17 cellular contexts compared by ENCODE assay signal in genomic region chr2:117704818-117705217, GRCh38.
A peak's percentile ranks its signal among the peaks of the same experiment; 100 is the strongest.
DNase-seq lines count a peak whose midpoint lies in the region; ATAC-seq, FAIRE-seq and TF ChIP-seq lines count a peak whose summit lies in the region.
"Had no signal": no experiment of that assay in that cellular context is flagged by ENCODE, and none has a peak within 500 bp of the region (broad histone marks: within the 10 kb centered on the region; RNA-seq: fewer than 3 reads in every experiment).

No MANE protein-coding gene starts in this region.

- no peaks in the 10 kb centered on the region for H3K79me2 ChIP-seq in K562 (ENCODE audit: control insufficient read depth, insufficient read depth, low read length)

- BruUV-seq in K562 (replicated peaks; lab: Mats Ljungman, UMichigan): no TSS peak

- H4K20me1 ChIP-seq in K562 (replicated peaks; ENCODE audit: control insufficient read depth, insufficient read depth, low read length): no peaks in the 10 kb centered on the region
- H4K20me1 ChIP-seq: BLaER1 had no signal

- no peaks in the 10 kb centered on the region for H3K9me3 ChIP-seq in K562 (replicated peaks; ENCODE audit: control insufficient read depth, insufficient read depth, low read depth, low read length)
- H3K9me3 ChIP-seq: Caco-2 had no signal

- no peak for TF ChIP-seq RAD21 in K562 (CRISPR knock-in tag; conservative IDR thresholded peaks at IDR 0.05 in 1 of 2, IDR thresholded peaks at IDR 0.05 in 1 of 2)

- H3K27me3 ChIP-seq in K562 (ENCODE audit: control insufficient read depth in 2 of 2, insufficient read depth in 2 of 2, low read length in 2 of 2): no peaks in the 10 kb centered on the region
- H3K27me3 ChIP-seq: BLaER1 had no signal

- H3K36me3 ChIP-seq in K562 (ENCODE audit: control insufficient read depth, insufficient read depth, low read length): no peaks in the 10 kb centered on the region
- H3K36me3 ChIP-seq: BLaER1 had no signal

- intact Hi-C loops in K562 (cut with micrococcal nuclease) (no loop called here), sciatic nerve (cut with DNase I) (no loop called here)

- no peak overlapping the region for H3K9ac ChIP-seq in K562 (ENCODE audit: insufficient read depth in 1 of 2, low read depth in 2 of 2, low read length in 2 of 2)
- H3K9ac ChIP-seq: BLaER1, GM23248 had no signal

- no peak for DNase-seq in GM12892 (ENCODE audit: insufficient read length)
- peak; percentile 4 for DNase-seq in HT1080 (ENCODE audit: low read depth)
- no peak for DNase-seq in K562 (ENCODE audit: extremely low read depth in 1 of 4, low spot score in 3 of 4)
- no peak for DNase-seq in sciatic nerve (ENCODE audit: low spot score)
- DNase-seq: Caco-2; CD4-positive, CD25-positive, alpha-beta regulatory T cell; CD8-positive, alpha-beta T cell; DMS153; DND-41; GM23248; H9 had no signal

- CTCF ChIA-PET in K562 (lab: Yijun Ruan, JAX; ENCODE audit: low intra/inter-chr PET ratio): no interaction called here

- no peaks in the 10 kb centered on the region for H3K9me1 ChIP-seq in K562 (ENCODE audit: control insufficient read depth, insufficient read depth, low read length)

- no peaks in the 10 kb centered on the region for H3K4me1 ChIP-seq in K562 (replicated peaks in 1 of 2; ENCODE audit: control insufficient read depth in 2 of 2, insufficient read depth in 2 of 2, low read length in 2 of 2)
- H3K4me1 ChIP-seq: Caco-2 had no signal

- peak; percentile 5 for FAIRE-seq in GM12892 (lab: Jason Lieb, UNC)
- no peak for FAIRE-seq in K562 (lab: Jason Lieb, UNC)
- FAIRE-seq: G401.6 had no signal

- TF ChIP-seq CTCF in K562 (IDR thresholded peaks at IDR 0.05 in 2 of 3, conservative IDR thresholded peaks at IDR 0.05 in 1 of 3; ENCODE audit: insufficient read depth in 2 of 3, low read depth in 1 of 3, low read length in 3 of 3): no peak

- in situ Hi-C loops in K562 (cut with MboI): no loop called here

- 0% methylated on average over 2 of the region's 3 CpGs for WGBS in K562 (ENCODE audit: insufficient coverage, low coverage, missing lambda C conversion rate)

- no peak for ATAC-seq in K562
- no peak for ATAC-seq in sciatic nerve
- ATAC-seq in GM21515 (IDR thresholded peaks at IDR 0.05; ENCODE audit: unreplicated experiment): no peak
- no peak for ATAC-seq in GM18519 (IDR thresholded peaks at IDR 0.05; ENCODE audit: low FRiP score, unreplicated experiment)
- ATAC-seq: CD8-positive, alpha-beta T cell; HCT116 had no signal

- no peak for TF ChIP-seq EP300 in K562 (IDR thresholded peaks at IDR 0.05; ENCODE audit: low read length)

- H2AFZ ChIP-seq in K562 (ENCODE audit: low read depth, low read length): no peak overlapping the region
- H2AFZ ChIP-seq: GM23248 had no signal

- no peak overlapping the region for H3K4me3 ChIP-seq in K562
- H3K4me3 ChIP-seq: BLaER1, GM23248 had no signal

- POLR2A ChIA-PET in K562 (lab: Yijun Ruan, JAX): no interaction called here

- TF ChIP-seq POLR2A in GM12892 (IDR thresholded peaks at IDR 0.05; ENCODE audit: low read depth, low read length) (no peak), K562 (conservative IDR thresholded peaks at IDR 0.05) (no peak)

- H3K27ac ChIP-seq in K562 (ENCODE audit: extremely low read depth, low read depth, low read length): no peak overlapping the region
- H3K27ac ChIP-seq: BLaER1, C4-2B, GM23248 had no signal

- H3K4me2 ChIP-seq in K562 (ENCODE audit: insufficient read depth, low read length): no peak overlapping the region
- H3K4me2 ChIP-seq: BLaER1 had no signal

TF ChIP-seq in K562, 482 proteins besides CTCF, POLR2A, EP300 and RAD21 (continues in another document):
- TF ChIP-seq THAP7 (CRISPR knock-in tag; IDR thresholded peaks at IDR 0.05) (no peak), ESRRB (CRISPR knock-in tag; IDR thresholded peaks at IDR 0.05; ENCODE audit: borderline replicate concordance) (no peak), XRCC5 (IDR thresholded peaks at IDR 0.05; ENCODE audit: low read depth, low read length) (no peak), KLF16 (IDR thresholded peaks at IDR 0.05) (no peak), KAT2B (IDR thresholded peaks at IDR 0.05; ENCODE audit: low read depth, low read length) (no peak), DNMT1 (IDR thresholded peaks at IDR 0.05) (no peak), SMARCA5 (IDR thresholded peaks at IDR 0.05) (no peak), NEUROD1 (IDR thresholded peaks at IDR 0.05; ENCODE audit: borderline replicate concordance, low read depth, low read length, partially characterized antibody) (no peak), PHF8 (IDR thresholded peaks at IDR 0.05; ENCODE audit: borderline replicate concordance, low read length) (no peak), CREBBP (IDR thresholded peaks at IDR 0.05; ENCODE audit: low read depth, low read length) (no peak), ELK3 (CRISPR knock-in tag; IDR thresholded peaks at IDR 0.05) (no peak), MAFG (tag; conservative IDR thresholded peaks at IDR 0.05) (peak; percentile 32; the same call in 1 of the 2 replicates), NCOA2 (IDR thresholded peaks at IDR 0.05; ENCODE audit: partially characterized antibody in 2 of 2) (no peak)
- TF ChIP-seq, protein P1, sequence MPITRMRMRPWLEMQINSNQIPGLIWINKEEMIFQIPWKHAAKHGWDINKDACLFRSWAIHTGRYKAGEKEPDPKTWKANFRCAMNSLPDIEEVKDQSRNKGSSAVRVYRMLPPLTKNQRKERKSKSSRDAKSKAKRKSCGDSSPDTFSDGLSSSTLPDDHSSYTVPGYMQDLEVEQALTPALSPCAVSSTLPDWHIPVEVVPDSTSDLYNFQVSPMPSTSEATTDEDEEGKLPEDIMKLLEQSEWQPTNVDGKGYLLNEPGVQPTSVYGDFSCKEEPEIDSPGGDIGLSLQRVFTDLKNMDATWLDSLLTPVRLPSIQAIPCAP (CRISPR knock-in tag; IDR thresholded peaks at IDR 0.05; ENCODE audit: borderline replicate concordance): no peak
- TF ChIP-seq, protein P2, sequence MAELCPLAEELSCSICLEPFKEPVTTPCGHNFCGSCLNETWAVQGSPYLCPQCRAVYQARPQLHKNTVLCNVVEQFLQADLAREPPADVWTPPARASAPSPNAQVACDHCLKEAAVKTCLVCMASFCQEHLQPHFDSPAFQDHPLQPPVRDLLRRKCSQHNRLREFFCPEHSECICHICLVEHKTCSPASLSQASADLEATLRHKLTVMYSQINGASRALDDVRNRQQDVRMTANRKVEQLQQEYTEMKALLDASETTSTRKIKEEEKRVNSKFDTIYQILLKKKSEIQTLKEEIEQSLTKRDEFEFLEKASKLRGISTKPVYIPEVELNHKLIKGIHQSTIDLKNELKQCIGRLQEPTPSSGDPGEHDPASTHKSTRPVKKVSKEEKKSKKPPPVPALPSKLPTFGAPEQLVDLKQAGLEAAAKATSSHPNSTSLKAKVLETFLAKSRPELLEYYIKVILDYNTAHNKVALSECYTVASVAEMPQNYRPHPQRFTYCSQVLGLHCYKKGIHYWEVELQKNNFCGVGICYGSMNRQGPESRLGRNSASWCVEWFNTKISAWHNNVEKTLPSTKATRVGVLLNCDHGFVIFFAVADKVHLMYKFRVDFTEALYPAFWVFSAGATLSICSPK (IDR thresholded peaks at IDR 0.05; ENCODE audit: borderline replicate concordance): no peak
- TF ChIP-seq, protein P3, sequence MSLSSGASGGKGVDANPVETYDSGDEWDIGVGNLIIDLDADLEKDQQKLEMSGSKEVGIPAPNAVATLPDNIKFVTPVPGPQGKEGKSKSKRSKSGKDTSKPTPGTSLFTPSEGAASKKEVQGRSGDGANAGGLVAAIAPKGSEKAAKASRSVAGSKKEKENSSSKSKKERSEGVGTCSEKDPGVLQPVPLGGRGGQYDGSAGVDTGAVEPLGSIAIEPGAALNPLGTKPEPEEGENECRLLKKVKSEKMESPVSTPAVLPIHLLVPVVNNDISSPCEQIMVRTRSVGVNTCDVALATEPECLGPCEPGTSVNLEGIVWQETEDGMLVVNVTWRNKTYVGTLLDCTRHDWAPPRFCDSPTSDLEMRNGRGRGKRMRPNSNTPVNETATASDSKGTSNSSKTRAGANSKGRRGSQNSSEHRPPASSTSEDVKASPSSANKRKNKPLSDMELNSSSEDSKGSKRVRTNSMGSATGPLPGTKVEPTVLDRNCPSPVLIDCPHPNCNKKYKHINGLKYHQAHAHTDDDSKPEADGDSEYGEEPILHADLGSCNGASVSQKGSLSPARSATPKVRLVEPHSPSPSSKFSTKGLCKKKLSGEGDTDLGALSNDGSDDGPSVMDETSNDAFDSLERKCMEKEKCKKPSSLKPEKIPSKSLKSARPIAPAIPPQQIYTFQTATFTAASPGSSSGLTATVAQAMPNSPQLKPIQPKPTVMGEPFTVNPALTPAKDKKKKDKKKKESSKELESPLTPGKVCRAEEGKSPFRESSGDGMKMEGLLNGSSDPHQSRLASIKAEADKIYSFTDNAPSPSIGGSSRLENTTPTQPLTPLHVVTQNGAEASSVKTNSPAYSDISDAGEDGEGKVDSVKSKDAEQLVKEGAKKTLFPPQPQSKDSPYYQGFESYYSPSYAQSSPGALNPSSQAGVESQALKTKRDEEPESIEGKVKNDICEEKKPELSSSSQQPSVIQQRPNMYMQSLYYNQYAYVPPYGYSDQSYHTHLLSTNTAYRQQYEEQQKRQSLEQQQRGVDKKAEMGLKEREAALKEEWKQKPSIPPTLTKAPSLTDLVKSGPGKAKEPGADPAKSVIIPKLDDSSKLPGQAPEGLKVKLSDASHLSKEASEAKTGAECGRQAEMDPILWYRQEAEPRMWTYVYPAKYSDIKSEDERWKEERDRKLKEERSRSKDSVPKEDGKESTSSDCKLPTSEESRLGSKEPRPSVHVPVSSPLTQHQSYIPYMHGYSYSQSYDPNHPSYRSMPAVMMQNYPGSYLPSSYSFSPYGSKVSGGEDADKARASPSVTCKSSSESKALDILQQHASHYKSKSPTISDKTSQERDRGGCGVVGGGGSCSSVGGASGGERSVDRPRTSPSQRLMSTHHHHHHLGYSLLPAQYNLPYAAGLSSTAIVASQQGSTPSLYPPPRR (CRISPR knock-in tag; IDR thresholded peaks at IDR 0.05; ENCODE audit: borderline replicate concordance): no peak
